Comparison of ENCODE assay signal across 27 cellular contexts in genomic region chr13:111409413-111409812, GRCh38.
"Had no signal": no experiment of that assay in that cellular context is flagged by ENCODE, and none has a peak within 500 bp of the region (broad histone marks: within the 10 kb centered on the region; RNA-seq: fewer than 3 reads in every experiment).

No MANE protein-coding gene starts in this region.

- H3K4me3 Mint-ChIP-seq: activated naive CD4-positive, alpha-beta T cell treated with anti-CD3 and anti-CD28 coated beads for 36 hours; activated naive CD8-positive, alpha-beta T cell treated with anti-CD3 and anti-CD28 coated beads for 36 hours; activated T-cell treated with anti-CD3 and anti-CD28 coated beads, Interleukin-2, amount 50 U/mL, for 72 hours; memory B cell; natural killer cell treated with Interleukin-12 subunit alpha and Interleukin-12 subunit beta and Interleukin-15 and Interleukin-18, amount 100 ng/mL, for 72 hours; stimulated activated effector memory CD8-positive, alpha-beta T cell treated with anti-CD3 and anti-CD28 coated beads, Interleukin-12 subunit alpha, Interleukin-12 subunit beta, amount 100 ng/mL, for 72 hours; stimulated activated naive CD8-positive, alpha-beta T cell treated with anti-CD3 and anti-CD28 coated beads, Interleukin-15, Interleukin-2, amounts not matched to agents 100 ng/mL and 50 ng/mL, for 24 hours; T-helper 1 cell treated with Interleukin-12 subunit alpha and Interleukin-12 subunit beta and Interleukin-4 antibody, amounts not matched to agents 30 μg/mL and 1 μg/mL, for 36 hours had no signal

- H3K9me3 Mint-ChIP-seq: activated naive CD4-positive, alpha-beta T cell treated with anti-CD3 and anti-CD28 coated beads for 36 hours; activated naive CD8-positive, alpha-beta T cell treated with anti-CD3 and anti-CD28 coated beads for 36 hours; activated T-cell treated with anti-CD3 and anti-CD28 coated beads, Interleukin-2, amount 50 U/mL, for 72 hours; memory B cell; natural killer cell treated with Interleukin-12 subunit alpha and Interleukin-12 subunit beta and Interleukin-15 and Interleukin-18, amount 100 ng/mL, for 72 hours; stimulated activated effector memory CD8-positive, alpha-beta T cell treated with anti-CD3 and anti-CD28 coated beads, Interleukin-12 subunit alpha, Interleukin-12 subunit beta, amount 100 ng/mL, for 72 hours; stimulated activated naive CD8-positive, alpha-beta T cell treated with anti-CD3 and anti-CD28 coated beads, Interleukin-15, Interleukin-2, amounts not matched to agents 100 ng/mL and 50 ng/mL, for 24 hours; T-helper 1 cell treated with Interleukin-12 subunit alpha and Interleukin-12 subunit beta and Interleukin-4 antibody, amounts not matched to agents 30 μg/mL and 1 μg/mL, for 36 hours had no signal

- H3K27me3 Mint-ChIP-seq: memory B cell had no signal

- H3K36me3 ChIP-seq: adrenal gland, gastroesophageal sphincter, neutrophil, thoracic aorta had no signal

- H3K4me2 ChIP-seq: hepatocyte had no signal

- H3K4me1 ChIP-seq: adrenal gland, body of pancreas, gastroesophageal sphincter had no signal

- H3K36me3 Mint-ChIP-seq: activated naive CD8-positive, alpha-beta T cell treated with anti-CD3 and anti-CD28 coated beads for 36 hours; memory B cell; natural killer cell treated with Interleukin-12 subunit alpha and Interleukin-12 subunit beta and Interleukin-15 and Interleukin-18, amount 100 ng/mL, for 72 hours; stimulated activated effector memory CD8-positive, alpha-beta T cell treated with anti-CD3 and anti-CD28 coated beads, Interleukin-12 subunit alpha, Interleukin-12 subunit beta, amount 100 ng/mL, for 72 hours had no signal

- H3K9me3 ChIP-seq: adrenal gland, body of pancreas, gastroesophageal sphincter, neutrophil, thoracic aorta had no signal

- H3K4me1 Mint-ChIP-seq: activated naive CD8-positive, alpha-beta T cell treated with anti-CD3 and anti-CD28 coated beads for 36 hours; memory B cell; stimulated activated effector memory CD8-positive, alpha-beta T cell treated with anti-CD3 and anti-CD28 coated beads, Interleukin-12 subunit alpha, Interleukin-12 subunit beta, amount 100 ng/mL, for 72 hours had no signal

- H3K79me2 ChIP-seq: hepatocyte had no signal

- ATAC-seq: activated T-cell treated with anti-CD3 and anti-CD28 coated beads, Interleukin-2, amount 50 U/mL, for 72 hours; body of pancreas; gastroesophageal sphincter; natural killer cell treated with Interleukin-12 subunit alpha and Interleukin-12 subunit beta and Interleukin-15 and Interleukin-18, amount 100 ng/mL, for 72 hours; sciatic nerve; stimulated activated effector memory CD8-positive, alpha-beta T cell treated with anti-CD3 and anti-CD28 coated beads, Interleukin-12 subunit alpha, Interleukin-12 subunit beta, amount 100 ng/mL, for 72 hours had no signal

- H2AFZ ChIP-seq: hepatocyte had no signal

- H3K4me3 ChIP-seq: adrenal gland, body of pancreas, gastroesophageal sphincter, hepatocyte, thoracic aorta had no signal

- H3K27ac ChIP-seq: adrenal gland, body of pancreas, gastroesophageal sphincter, hepatocyte, neutrophil, thoracic aorta, VCaP had no signal

- DNase-seq: activated CD4-positive, alpha-beta T cell treated with anti-CD3 and anti-CD28 coated beads for 4 hours; activated CD4-positive, alpha-beta T cell treated with anti-CD3 and anti-CD28 coated beads, Interleukin-2, amount 50 U/mL, for 4 hours; activated naive CD4-positive, alpha-beta T cell treated with anti-CD3 and anti-CD28 coated beads for 36 hours; activated naive CD8-positive, alpha-beta T cell treated with anti-CD3 and anti-CD28 coated beads for 36 hours; activated T-cell treated with anti-CD3 and anti-CD28 coated beads for 4 hours; activated T-cell treated with anti-CD3 and anti-CD28 coated beads, Interleukin-2, amount 50 U/mL, for 72 hours; adrenal gland; body of pancreas; effector CD8-positive, alpha-beta T cell; islet precursor cell; retina; small intestine; stimulated activated CD4-positive, alpha-beta T cell treated with anti-CD3 and anti-CD28 coated beads, Interleukin-4, amount 100 ng/mL, for 24 hours; T-helper 9 cell; trophoblast cell had no signal

- H3K27ac Mint-ChIP-seq: activated naive CD4-positive, alpha-beta T cell treated with anti-CD3 and anti-CD28 coated beads for 36 hours; activated naive CD8-positive, alpha-beta T cell treated with anti-CD3 and anti-CD28 coated beads for 36 hours; activated T-cell treated with anti-CD3 and anti-CD28 coated beads, Interleukin-2, amount 50 U/mL, for 72 hours; memory B cell; natural killer cell treated with Interleukin-12 subunit alpha and Interleukin-12 subunit beta and Interleukin-15 and Interleukin-18, amount 100 ng/mL, for 72 hours; progenitor cell of endocrine pancreas; stimulated activated effector memory CD8-positive, alpha-beta T cell treated with anti-CD3 and anti-CD28 coated beads, Interleukin-12 subunit alpha, Interleukin-12 subunit beta, amount 100 ng/mL, for 72 hours; stimulated activated naive CD8-positive, alpha-beta T cell treated with anti-CD3 and anti-CD28 coated beads, Interleukin-15, Interleukin-2, amounts not matched to agents 100 ng/mL and 50 ng/mL, for 24 hours; T-helper 1 cell treated with Interleukin-12 subunit alpha and Interleukin-12 subunit beta and Interleukin-4 antibody, amounts not matched to agents 30 μg/mL and 1 μg/mL, for 36 hours had no signal
